Comparison of ENCODE assay signal across 16 cellular contexts in the genomic region with DNA sequence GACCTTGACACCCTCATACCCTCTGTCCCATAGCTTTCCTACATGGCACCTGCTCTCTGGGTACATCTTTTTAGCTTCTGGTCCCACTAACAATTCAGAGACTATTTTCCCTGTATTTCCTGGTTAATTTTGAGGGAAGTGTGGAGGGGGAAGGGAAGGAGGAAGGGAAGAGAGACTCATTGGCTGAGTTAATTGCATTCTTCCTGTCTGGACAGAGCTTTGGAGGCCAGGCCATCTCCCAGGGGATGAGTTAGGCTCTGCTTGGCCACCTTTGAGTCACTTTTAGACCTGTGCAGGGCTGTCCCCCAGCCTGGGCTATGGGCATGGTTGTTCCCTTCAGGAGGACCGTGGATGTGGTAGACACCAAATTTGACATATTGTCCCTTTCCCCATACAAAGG.
DNase-seq lines count a peak whose midpoint lies in the region; ATAC-seq and TF ChIP-seq lines count a peak whose summit lies in the region.
"Had no signal": no experiment of that assay in that cellular context is flagged by ENCODE, and none has a peak within 500 bp of the region (broad histone marks: within the 10 kb centered on the region; RNA-seq: fewer than 3 reads in every experiment).

No MANE protein-coding gene starts in this region.

- peak overlapping the region; percentile 74; the same call in 1 of the 2 replicates for H3K27ac Mint-ChIP-seq in HFFc6
- H3K27ac Mint-ChIP-seq: B cell; CD4-positive, alpha-beta T cell had no signal

- no peaks in the 10 kb centered on the region for H3K9me3 Mint-ChIP-seq in HFFc6
- H3K9me3 Mint-ChIP-seq: CD4-positive, alpha-beta T cell had no signal

- no peak overlapping the region for H3K4me3 ChIP-seq in Panc1 (ENCODE audit: low read depth in 2 of 2, low read length in 2 of 2)
- H3K4me3 ChIP-seq in skeletal muscle tissue (ENCODE audit: low read length in 3 of 3) = no peak overlapping the region
- no peak overlapping the region for H3K4me3 ChIP-seq in MG63
- H3K4me3 ChIP-seq: Peyer's patch had no signal

- intact Hi-C loops in Panc1 (cut with micrococcal nuclease; ENCODE audit: unreplicated experiment) = loop anchor here (10.0 kb wide), 1 partner anchor 349 kb away; a partner anchor contains a TSS
- intact Hi-C loops in cardiac septum (cut with DNase I) = loop anchor here (5.0 kb wide), 2 partner anchors 97 to 112 kb away; no protein-coding TSS in a partner anchor

- H3K36me3 Mint-ChIP-seq in HFFc6 (ENCODE audit: low read depth) = no peaks in the 10 kb centered on the region

- no peaks in the 10 kb centered on the region for H3K36me3 ChIP-seq in Panc1 (ENCODE audit: control insufficient read depth, insufficient read depth, low read length)
- H3K36me3 ChIP-seq in skeletal muscle tissue (ENCODE audit: control insufficient read depth in 3 of 3, insufficient read depth in 3 of 3, low read length in 3 of 3) = no peaks in the 10 kb centered on the region
- H3K36me3 ChIP-seq in MG63 = no peaks in the 10 kb centered on the region
- H3K36me3 ChIP-seq: Peyer's patch had no signal

- H3K27me3 ChIP-seq in Panc1 (ENCODE audit: control insufficient read depth, insufficient read depth, low read length) = no peaks in the 10 kb centered on the region
- H3K27me3 ChIP-seq in skeletal muscle tissue (ENCODE audit: control insufficient read depth in 3 of 3, insufficient read depth in 3 of 3, low read length in 3 of 3) = no peaks in the 10 kb centered on the region
- no peaks in the 10 kb centered on the region for H3K27me3 ChIP-seq in MG63
- H3K27me3 ChIP-seq: Peyer's patch had no signal

- H3K9me3 ChIP-seq in Panc1 (ENCODE audit: control insufficient read depth, insufficient read depth, low read depth, low read length) (no peaks in the 10 kb centered on the region), skeletal muscle tissue (ENCODE audit: control insufficient read depth in 3 of 3, low read length in 3 of 3) (no peaks in the 10 kb centered on the region), MG63 (no peaks in the 10 kb centered on the region)
- H3K9me3 ChIP-seq: Peyer's patch had no signal

- in situ Hi-C loops in Panc1 (cut with HindIII; ENCODE audit: low pct_unique_long_range_greater_than_20kb, low sequenced_read_pairs) = no loop called here

- H3K9ac ChIP-seq in skeletal muscle tissue (ENCODE audit: low read depth in 1 of 3, low read length in 3 of 3) = no peak overlapping the region

- BruUV-seq in Panc1 (replicated peaks; lab: Mats Ljungman, UMichigan) = no TSS peak

- H3K4me3 Mint-ChIP-seq in HFFc6 = no peak overlapping the region
- H3K4me3 Mint-ChIP-seq: B cell; CD4-positive, alpha-beta T cell had no signal

- DNase-seq in HFFc6 (no peak), Panc1 (ENCODE audit: low read depth, low spot score) (no peak), glomerular visceral epithelial cell (ENCODE audit: extremely low spot score) (peak; percentile 29), NCI-H774 (lab: John Stamatoyannopoulos, UW) (no peak), cardiac septum (ENCODE audit: low spot score) (no peak), MG63 (no peak)
- DNase-seq: Calu3; CD4-positive, alpha-beta T cell; NCI-H1417 treated with DMSO at 0.1 percent for 48 hours; NCI-H748 treated with DMSO at 0.1 percent for 48 hours; Peyer's patch; Right ventricle myocardium superior; T-helper 1 cell had no signal

- CTCF ChIA-PET in Panc1 (lab: Charles Lee) = interaction anchor here (0.6 kb wide), 1 partner anchor 18 kb away, joined by 6 read pairs; no protein-coding TSS in a partner anchor

- POLR2A ChIA-PET in Panc1 (lab: Charles Lee) = no interaction called here

- peaks cover 50% of the 10 kb centered on the region for H3K4me1 Mint-ChIP-seq in HFFc6 (ENCODE audit: low read depth)

- 0 out of 2 replicates have a peak, but pooled peaks cover 2% of the 10 kb centered on the region for H3K4me1 ChIP-seq in Panc1 (ENCODE audit: control insufficient read depth, insufficient read depth, low read length)
- H3K4me1 ChIP-seq in skeletal muscle tissue (ENCODE audit: control insufficient read depth in 3 of 3, insufficient read depth in 3 of 3, low read length in 3 of 3) = peaks cover 8 to 46% (median 18%) of the 10 kb centered on the region in 3 donors
- H3K4me1 ChIP-seq: Peyer's patch had no signal

- H3K27ac ChIP-seq in Panc1 (ENCODE audit: low read length) (peak overlapping the region; percentile 21; the same call in 1 of the 2 replicates), skeletal muscle tissue (ENCODE audit: low read depth, low read length) (peak overlapping the region; percentile 5)
- H3K27ac ChIP-seq: HL-60, Peyer's patch had no signal

- no peaks in the 10 kb centered on the region for H3K27me3 Mint-ChIP-seq in HFFc6 (ENCODE audit: insufficient read depth)

- no peak for TF ChIP-seq CTCF in HFFc6 (IDR thresholded peaks at IDR 0.05)
- TF ChIP-seq CTCF in Panc1 (IDR thresholded peaks at IDR 0.05) = no peak

- ATAC-seq in Panc1 = no peak
